8 cellular contexts compared by ENCODE assay signal in genomic region chr10:62816179-62817119, GRCh38. TPM values are rescaled to one million over a fixed set of nuclear protein-coding genes. Genes with fewer than 3 reads are reported as not detected.
DNase-seq lines count a peak whose midpoint lies in the region; FAIRE-seq and TF ChIP-seq lines count a peak whose summit lies in the region.

Gene EGR2 (minus strand): TSS chr10:62816366. CDS start chr10:62816029, 337 bp downstream.

- peaks cover 86% of the 10 kb centered on the region for H3K27me3 Mint-ChIP-seq in activated naive CD4-positive, alpha-beta T cell treated with anti-CD3 and anti-CD28 coated beads, Interleukin-2, amount 10 ng/mL, durations not matched to agents 7 days and 5 days

- FAIRE-seq in frontal cortex (lab: Jason Lieb, UNC): no peak

- peak within 1 kb of the TSS; percentile 98 for H3K4me2 ChIP-seq in MM.1S (ENCODE audit: low read depth, low read length)

- TF ChIP-seq CTCF in MM.1S (IDR thresholded peaks at IDR 0.05; ENCODE audit: low read length) (no peak), neutrophil (IDR thresholded peaks at IDR 0.05) (peak; percentile 32)

- H3K27ac ChIP-seq in MM.1S (ENCODE audit: low read length) (peak within 1 kb of the TSS; percentile 72), neutrophil (peak within 1 kb of the TSS; percentile 90), substantia nigra (ENCODE audit: low read depth, low read length, poor library complexity, severe bottlenecking) (peak within 1 kb of the TSS; percentile 81)

- H3K4me1 Mint-ChIP-seq in activated naive CD4-positive, alpha-beta T cell treated with anti-CD3 and anti-CD28 coated beads, Interleukin-2, amount 10 ng/mL, durations not matched to agents 7 days and 5 days: peaks cover 40% of the 10 kb centered on the region

- H3K9me3 ChIP-seq in HAP-1 (no peaks in the 10 kb centered on the region), MM.1S (replicated peaks; ENCODE audit: insufficient read depth, low read length) (no peaks in the 10 kb centered on the region), neutrophil (no peaks in the 10 kb centered on the region)

- H3K9me2 ChIP-seq in MM.1S (replicated peaks; ENCODE audit: insufficient read depth, low read length): no peaks in the 10 kb centered on the region

- DNase-seq in G401 (ENCODE audit: low spot score) (peak; percentile 95), HAP-1 (ENCODE audit: low spot score in 2 of 2) (peak; percentile 88 to 93), MM.1S (peak; percentile 94), SK-N-DZ (ENCODE audit: low spot score) (peak; percentile 89), frontal cortex (ENCODE audit: low spot score in 2 of 2) (peak; percentile 96 to 97), substantia nigra (lab: John Stamatoyannopoulos, UW) (peak; percentile 68 to 98 (median 91))
- peak; percentile 96 for DNase-seq in activated naive CD4-positive, alpha-beta T cell treated with anti-CD3 and anti-CD28 coated beads, Interleukin-2, amount 10 ng/mL, durations not matched to agents 7 days and 5 days

- CTCF ChIA-PET in activated naive CD4-positive, alpha-beta T cell treated with anti-CD3 and anti-CD28 coated beads, Interleukin-2, amount 10 ng/mL, durations not matched to agents 7 days and 5 days (lab: Charles Lee): interaction anchor here (0.8 to 4.7 kb wide), 14 partner anchors 12 to 904 kb away, joined by 3 to 88 read pairs (median 4); partner anchors contain the start of gene ADO

- H3K27ac Mint-ChIP-seq in activated naive CD4-positive, alpha-beta T cell treated with anti-CD3 and anti-CD28 coated beads, Interleukin-2, amount 10 ng/mL, durations not matched to agents 7 days and 5 days: peak within 1 kb of the TSS; percentile 97

- peak within 1 kb of the TSS; percentile 88 for H3K4me3 Mint-ChIP-seq in activated naive CD4-positive, alpha-beta T cell treated with anti-CD3 and anti-CD28 coated beads, Interleukin-2, amount 10 ng/mL, durations not matched to agents 7 days and 5 days

- no peaks in the 10 kb centered on the region for H4K20me1 ChIP-seq in MM.1S (ENCODE audit: insufficient read depth, low read length)

- H3K27me3 ChIP-seq in HAP-1 (ENCODE audit: low read depth): peaks cover 19% of the 10 kb centered on the region
- H3K27me3 ChIP-seq in MM.1S (replicated peaks; ENCODE audit: insufficient read depth, low read length): peaks cover 20% of the 10 kb centered on the region
- H3K27me3 ChIP-seq in neutrophil: peaks cover 78% of the 10 kb centered on the region

- peak within 1 kb of the TSS; percentile 41 for H2AFZ ChIP-seq in MM.1S (ENCODE audit: low read length)

- H3K36me3 Mint-ChIP-seq in activated naive CD4-positive, alpha-beta T cell treated with anti-CD3 and anti-CD28 coated beads, Interleukin-2, amount 10 ng/mL, durations not matched to agents 7 days and 5 days: peaks cover 3% of the 10 kb centered on the region

- H3K9me3 Mint-ChIP-seq in activated naive CD4-positive, alpha-beta T cell treated with anti-CD3 and anti-CD28 coated beads, Interleukin-2, amount 10 ng/mL, durations not matched to agents 7 days and 5 days: no peaks in the 10 kb centered on the region

- peak within 1 kb of the TSS; percentile 75 for H3K9ac ChIP-seq in MM.1S (ENCODE audit: low read length)

- peaks cover 8% of the 10 kb centered on the region for H3K4me1 ChIP-seq in HAP-1
- peaks cover 8% of the 10 kb centered on the region; the same call in 1 of the 2 replicates for H3K4me1 ChIP-seq in MM.1S (ENCODE audit: low read length)
- peaks cover 31 to 34% of the 10 kb centered on the region in 2 experiments for H3K4me1 ChIP-seq in neutrophil (ENCODE audit: control insufficient read depth in 1 of 2, insufficient read depth in 1 of 2, low read depth in 1 of 2, low read length in 1 of 2)

- no peaks in the 10 kb centered on the region for H3K79me2 ChIP-seq in MM.1S (ENCODE audit: low read length)

- H3F3A ChIP-seq in MM.1S (ENCODE audit: insufficient read depth, low read length): peaks cover 12% of the 10 kb centered on the region

- H3K4me3 ChIP-seq in HAP-1 (peak within 1 kb of the TSS; percentile 86), MM.1S (ENCODE audit: low read length) (peak within 1 kb of the TSS; percentile 82), neutrophil (ENCODE audit: low read depth in 1 of 2, low read length in 1 of 2) (peak within 1 kb of the TSS; percentile 84 to 98)

- in situ Hi-C loops in G401 (cut with HindIII; ENCODE audit: low sequenced_read_pairs) (no loop called here), HAP-1 (cut with MboI; ENCODE audit: low sequenced_read_pairs) (loop anchor here (10.0 kb wide), 1 partner anchor 202 kb away; no protein-coding TSS in a partner anchor)

- H3K36me3 ChIP-seq in HAP-1 (replicated peaks) (no peaks in the 10 kb centered on the region), MM.1S (replicated peaks; ENCODE audit: insufficient read depth, low read length) (no peaks in the 10 kb centered on the region), neutrophil (no peaks in the 10 kb centered on the region)

RNA-seq across cellular contexts. Expression of gene EGR2, which starts in this region (rescaled TPM):
- not detected in 2 replicates for total RNA-seq in G401 (2014; rRNA removed; shearing (Covaris generic))
- polyA plus RNA-seq in SK-N-DZ (2014; cell fraction: cytosol; rRNA removed): 0.03 TPM in 1 of 2 replicates, not detected in the other
- 0.06 and 0.42 TPM in 2 replicates for polyA plus RNA-seq in SK-N-DZ (2014; cell fraction: nucleus; rRNA removed)
- 1.6 TPM for total RNA-seq in frontal cortex

Comparison
In these comparisons a context has a peak if more than half of its experiments do, and no peak if none do; other contexts are left out.
1. Peak in every context shown above with its lines: DNase-seq, H3K4me3 ChIP-seq and H3K27ac ChIP-seq.
2. Peak in DNase-seq in G401; RNA of the gene not detected or under 1 TPM.